Comparison of ENCODE assay signal across 7 cellular contexts in the genomic region with DNA sequence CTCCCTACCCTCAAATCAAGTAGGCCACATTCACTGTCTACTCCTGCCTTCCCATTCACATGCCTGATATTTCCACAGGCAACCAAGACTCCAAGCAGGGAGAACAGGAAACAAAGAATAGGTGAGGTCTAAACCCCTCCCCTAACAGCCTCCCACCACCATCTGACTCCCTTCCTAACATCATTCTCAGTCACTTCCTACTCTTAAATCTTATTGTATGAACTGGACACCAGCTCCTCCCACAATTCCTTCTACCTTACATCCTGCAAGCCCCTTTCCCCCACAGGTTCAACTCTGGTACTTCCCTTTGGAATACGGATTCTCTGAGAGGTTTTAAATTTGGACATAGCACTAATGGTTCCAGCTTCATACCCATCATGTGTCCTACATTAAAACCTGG. TPM values are rescaled to one million over a fixed set of nuclear protein-coding genes. Genes with fewer than 3 reads are reported as not detected.
DNase-seq lines count a peak whose midpoint lies in the region; TF ChIP-seq lines count a peak whose summit lies in the region.
"Had no signal": no experiment of that assay in that cellular context is flagged by ENCODE, and none has a peak within 500 bp of the region (broad histone marks: within the 10 kb centered on the region; RNA-seq: fewer than 3 reads in every experiment).

No MANE protein-coding gene starts in this region.

- no peak for TF ChIP-seq POLR2A in breast epithelium (IDR thresholded peaks at IDR 0.05)

- CTCF ChIA-PET in MCF 10A (lab: Yijun Ruan, JAX): interaction anchor here (0.5 to 1.0 kb wide), 5 partner anchors 17 to 111 kb away, joined by 3 to 4 read pairs (median 3); no protein-coding TSS in a partner anchor

- POLR2A ChIA-PET in MCF 10A (lab: Yijun Ruan, JAX): interaction anchor here (0.7 to 4.1 kb wide), 10 partner anchors 17 to 89 kb away, joined by 3 to 38 read pairs (median 4); a partner anchor contains a TSS

- H3K27me3 Mint-ChIP-seq in MCF 10A (ENCODE audit: insufficient read depth, unreplicated experiment): no peaks in the 10 kb centered on the region

- H3K4me1 ChIP-seq in breast epithelium (peaks cover 0 to 4% of the 10 kb centered on the region in 2 donors), colonic mucosa (peaks cover 10% of the 10 kb centered on the region)

- no peaks in the 10 kb centered on the region for H3K9me3 Mint-ChIP-seq in MCF 10A (ENCODE audit: unreplicated experiment)

- H3K9me3 ChIP-seq in breast epithelium (no peaks in the 10 kb centered on the region), colonic mucosa (no peaks in the 10 kb centered on the region)

- intact Hi-C loops in MCF 10A (cut with micrococcal nuclease) (no loop called here), breast epithelium (cut with DNase I; ENCODE audit: low total_unique reads) (no loop called here), dorsolateral prefrontal cortex (cut with DNase I) (loop anchor here in 1 of 2 donors (2.0 kb wide), 2 partner anchors 27 to 29 kb away; a partner anchor contains a TSS), colonic mucosa (cut with DNase I) (no loop called here)

- BruUV-seq in MCF 10A (replicated peaks; lab: Mats Ljungman, UMichigan): no TSS peak

- peak overlapping the region; percentile 81 for H3K4me3 Mint-ChIP-seq in MCF 10A (ENCODE audit: unreplicated experiment)

- in situ Hi-C loops in ACHN (cut with HindIII; ENCODE audit: low pct_ligation_motif_present, low pct_unique_long_range_greater_than_20kb, low sequenced_read_pairs): no loop called here

- no peak for TF ChIP-seq CTCF in MCF 10A (IDR thresholded peaks at IDR 0.05; ENCODE audit: unreplicated experiment)
- no peak for TF ChIP-seq CTCF in breast epithelium (IDR thresholded peaks at IDR 0.05)
- TF ChIP-seq CTCF in dorsolateral prefrontal cortex (IDR thresholded peaks at IDR 0.05 in 54 of 56, conservative IDR thresholded peaks at IDR 0.05 in 2 of 56; ENCODE audit: low read depth in 1 of 56, partially characterized antibody in 56 of 56): no peak
- no peak for TF ChIP-seq CTCF in colonic mucosa (IDR thresholded peaks at IDR 0.05)

- H3K9ac ChIP-seq in colonic mucosa (ENCODE audit: low read depth in 2 of 2, low read length in 2 of 2): peak overlapping the region in 1 of 2 donors; percentile 95

- H3K4me1 Mint-ChIP-seq in MCF 10A (ENCODE audit: insufficient read depth, unreplicated experiment): peaks cover 14% of the 10 kb centered on the region

- H3K36me3 ChIP-seq in breast epithelium (peaks cover 1% of the 10 kb centered on the region), colonic mucosa (peaks cover 4% of the 10 kb centered on the region)

- peak overlapping the region in 1 of 2 donors; percentile 87 for H3K27ac ChIP-seq in breast epithelium
- peak overlapping the region in 53 of 59 donors; percentile 58 to 99 (median 97) for H3K27ac ChIP-seq in dorsolateral prefrontal cortex
- H3K27ac ChIP-seq in temporal lobe (ENCODE audit: low read depth, low read length): peak overlapping the region; percentile 91
- H3K27ac ChIP-seq in colonic mucosa: no peak overlapping the region

- DNase-seq in MCF 10A (ENCODE audit: unreplicated experiment): no peak
- no peak for DNase-seq in breast epithelium (ENCODE audit: low spot score in 2 of 2)
- no peak for DNase-seq in dorsolateral prefrontal cortex
- DNase-seq in ACHN: no peak
- no peak for DNase-seq in colonic mucosa
- DNase-seq: NCI-H226 had no signal

- H3K4me3 ChIP-seq in breast epithelium (no peak overlapping the region), dorsolateral prefrontal cortex (peak overlapping the region in 55 of 59 donors; percentile 58 to 100 (median 94)), colonic mucosa (no peak overlapping the region)

- no peaks in the 10 kb centered on the region for H3K27me3 ChIP-seq in breast epithelium
- H3K27me3 ChIP-seq in dorsolateral prefrontal cortex: no peaks in the 10 kb centered on the region
- H3K27me3 ChIP-seq in colonic mucosa: no peaks in the 10 kb centered on the region

- peaks cover 36% of the 10 kb centered on the region for H3K36me3 Mint-ChIP-seq in MCF 10A (ENCODE audit: insufficient read depth, unreplicated experiment)

- peak overlapping the region; percentile 71 for H3K27ac Mint-ChIP-seq in MCF 10A (ENCODE audit: low read depth, unreplicated experiment)

RNA-seq across cellular contexts. Expression of a gene that starts 0.9 kb away (rescaled TPM):
- total RNA-seq in MCF 10A (2022): 10.3 and 15.7 TPM in 2 replicates
- total RNA-seq in breast epithelium: 10 to 100 TPM in 2 of 3 donors, 1 to 10 TPM in 1; 9.6 to 19.0 (median 16.1) TPM
- total RNA-seq in dorsolateral prefrontal cortex: 100 to 1,000 TPM in 1 of 120 experiments, 10 to 100 TPM in 119; 30.6 to 105 (median 61.8) TPM
- 11.6 TPM for total RNA-seq in temporal lobe
- total RNA-seq in colonic mucosa: 10 to 100 TPM; 71.3 to 83.3 TPM

RNA-seq across cellular contexts. Expression of a gene that starts 19.3 kb away (rescaled TPM):
- total RNA-seq in MCF 10A (2022) (6.4 and 8.6 TPM in 2 replicates), breast epithelium (10 to 100 TPM in 1 of 3 donors, 1 to 10 TPM in 2; 5.3 to 10.5 (median 8.8) TPM), dorsolateral prefrontal cortex (10 to 100 TPM; 24.7 to 47.2 (median 35.8) TPM), temporal lobe (60.2 TPM), colonic mucosa (10 to 100 TPM; 11.5 to 15.9 TPM)

RNA-seq across cellular contexts. Expression of a gene that starts 26.8 kb away (rescaled TPM):
- total RNA-seq in MCF 10A (2022) (41.3 and 49.8 TPM in 2 replicates), breast epithelium (10 to 100 TPM; 23.5 to 35.3 (median 26.2) TPM), dorsolateral prefrontal cortex (10 to 100 TPM; 15.0 to 28.6 (median 22.7) TPM), temporal lobe (18.7 TPM), colonic mucosa (10 to 100 TPM; 25.9 to 35.1 TPM)

RNA-seq across cellular contexts. Expression of a gene that starts 28.3 kb away (rescaled TPM):
- 120 and 127 TPM in 2 replicates for total RNA-seq in MCF 10A (2022)
- total RNA-seq in breast epithelium: 10 to 100 TPM; 42.1 to 70.8 (median 52.4) TPM
- 10 to 100 TPM; 25.2 to 53.5 (median 36.4) TPM for total RNA-seq in dorsolateral prefrontal cortex
- 23.6 TPM for total RNA-seq in temporal lobe
- 10 to 100 TPM; 63.6 to 70.3 TPM for total RNA-seq in colonic mucosa

RNA-seq across cellular contexts. Expression of a gene that starts 28.9 kb away (rescaled TPM):
- total RNA-seq in MCF 10A (2022): 103 and 209 TPM in 2 replicates
- 10 to 100 TPM; 17.3 to 51.1 (median 26.5) TPM for total RNA-seq in breast epithelium
- total RNA-seq in dorsolateral prefrontal cortex: 100 to 1,000 TPM in 1 of 120 experiments, 10 to 100 TPM in 119; 42.2 to 100 (median 68.4) TPM
- total RNA-seq in temporal lobe: 17.7 TPM
- 10 to 100 TPM; 46.9 to 78.2 TPM for total RNA-seq in colonic mucosa

Comparison
In these comparisons a context has a peak if more than half of its experiments do, and no peak if none do; other contexts are left out.
1. H3K4me3 ChIP-seq: peak in dorsolateral prefrontal cortex (55 of 59); none in breast epithelium (0 of 3) and colonic mucosa (single experiment).